Comparison of ENCODE assay signal across 8 cellular contexts in the genomic region with DNA sequence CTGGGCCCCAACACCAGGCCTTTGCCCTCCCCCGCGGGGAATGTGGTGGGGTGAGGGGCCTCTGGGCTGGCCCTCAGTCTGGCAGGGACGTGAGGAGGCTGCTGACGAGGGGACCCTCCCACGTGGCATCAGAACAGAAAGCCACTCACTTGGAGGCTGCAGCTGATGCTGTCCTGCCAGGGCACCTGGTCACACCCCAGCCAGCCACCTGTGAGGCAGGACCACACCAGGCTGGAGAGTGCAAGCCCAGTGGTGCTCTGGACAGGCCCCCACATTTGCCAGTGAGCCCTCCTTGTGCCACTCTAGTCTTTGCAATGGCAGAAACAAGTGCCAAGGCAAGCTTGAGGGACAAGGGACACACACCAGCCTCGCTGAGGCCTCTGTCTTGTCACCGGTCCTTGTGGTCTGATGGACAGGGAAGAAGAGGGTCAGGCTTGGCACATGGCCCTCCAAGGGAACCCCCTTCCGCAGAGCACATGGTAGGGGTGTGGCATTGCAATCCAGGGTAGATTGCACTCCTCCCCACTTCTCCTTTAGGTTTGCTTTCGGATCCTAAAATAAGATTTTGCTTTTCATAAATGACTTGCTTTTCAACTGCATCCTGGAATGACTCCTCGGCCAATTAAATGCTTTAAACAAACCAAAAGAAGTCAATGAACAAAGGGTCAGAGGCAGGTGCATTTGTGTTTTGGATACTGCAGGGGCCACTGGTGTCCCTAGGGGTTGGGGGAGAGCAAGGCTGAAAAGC. TPM values are rescaled to one million over a fixed set of nuclear protein-coding genes. Genes with fewer than 3 reads are reported as not detected.
A peak's percentile ranks its signal among the peaks of the same experiment; 100 is the strongest.
DNase-seq lines count a peak whose midpoint lies in the region; ATAC-seq and TF ChIP-seq lines count a peak whose summit lies in the region.

No MANE protein-coding gene starts in this region.

- peaks cover 31% of the 10 kb centered on the region for H3K79me2 ChIP-seq in Karpas-422 (ENCODE audit: low read length)
- H3K79me2 ChIP-seq in hepatocyte: peaks cover 7% of the 10 kb centered on the region

- H3K9me2 ChIP-seq in Karpas-422 (replicated peaks; ENCODE audit: insufficient read depth, low read length) (no peaks in the 10 kb centered on the region), hepatocyte (replicated peaks; ENCODE audit: insufficient read depth) (no peaks in the 10 kb centered on the region)

- ATAC-seq in GM18858 (IDR thresholded peaks at IDR 0.05; ENCODE audit: unreplicated experiment) (peak; percentile 50), GM21717 (IDR thresholded peaks at IDR 0.05; ENCODE audit: unreplicated experiment) (peak; percentile 52), right lobe of liver (peak; percentile 43 to 54 (median 54))

- no peak for TF ChIP-seq POLR2A in right lobe of liver (IDR thresholded peaks at IDR 0.05)

- H3K4me3 ChIP-seq in Karpas-422 (ENCODE audit: low read length) (peak overlapping the region; percentile 8; the same call in 1 of the 2 replicates), right lobe of liver (no peak overlapping the region), hepatocyte (no peak overlapping the region)

- peak; percentile 88 for DNase-seq in Karpas-422
- DNase-seq in right lobe of liver: peak in 1 of 3 donors; percentile 47
- no peak for DNase-seq in hepatocyte (ENCODE audit: low spot score)
- no peak for DNase-seq in NCI-H345 (lab: John Stamatoyannopoulos, UW)
- DNase-seq in SW480 (ENCODE audit: low spot score): no peak
- DNase-seq in D341Med (ENCODE audit: low spot score): no peak

- H2AFZ ChIP-seq in Karpas-422 (ENCODE audit: low read length): no peak overlapping the region
- no peak overlapping the region for H2AFZ ChIP-seq in hepatocyte

- H3K4me2 ChIP-seq in Karpas-422 (ENCODE audit: low read depth, low read length, poor library complexity, severe bottlenecking) (peak overlapping the region; percentile 57), hepatocyte (no peak overlapping the region)

- H4K20me1 ChIP-seq in Karpas-422 (ENCODE audit: insufficient read depth, low read depth, low read length) (peaks cover 61% of the 10 kb centered on the region), hepatocyte (ENCODE audit: insufficient read depth, poor library complexity, severe bottlenecking) (no peaks in the 10 kb centered on the region)

- H3K27me3 ChIP-seq in Karpas-422 (ENCODE audit: low read length) (no peaks in the 10 kb centered on the region), right lobe of liver (no peaks in the 10 kb centered on the region), hepatocyte (no peaks in the 10 kb centered on the region)

- no peaks in the 10 kb centered on the region for H3K36me3 ChIP-seq in Karpas-422 (ENCODE audit: insufficient read depth, low read length)
- no peaks in the 10 kb centered on the region for H3K36me3 ChIP-seq in right lobe of liver
- no peaks in the 10 kb centered on the region for H3K36me3 ChIP-seq in hepatocyte (replicated peaks; ENCODE audit: insufficient read depth, low read depth)

- intact Hi-C loops in right lobe of liver (cut with DNase I): no loop called here

- TF ChIP-seq CTCF in right lobe of liver (IDR thresholded peaks at IDR 0.05) (no peak), hepatocyte (IDR thresholded peaks at IDR 0.05; ENCODE audit: poor library complexity) (no peak)

- H3K27ac ChIP-seq in Karpas-422 (ENCODE audit: low read length): peak overlapping the region; percentile 16; the same call in 1 of the 2 replicates
- no peak overlapping the region for H3K27ac ChIP-seq in right lobe of liver
- no peak overlapping the region for H3K27ac ChIP-seq in hepatocyte

- 64% methylated on average over 5 of the region's 10 CpGs for WGBS in right lobe of liver (ENCODE audit: insufficient coverage, low coverage, low lambda C conversion rate, missing lambda C conversion rate)
- 82% methylated on average over 10 of the region's 10 CpGs for WGBS in hepatocyte (ENCODE audit: low lambda C conversion rate, missing lambda C conversion rate)

- peak overlapping the region; percentile 30 for H3K9ac ChIP-seq in Karpas-422 (ENCODE audit: low read length)

- H3K9me3 ChIP-seq in Karpas-422 (ENCODE audit: low read length): no peaks in the 10 kb centered on the region
- H3K9me3 ChIP-seq in right lobe of liver: no peaks in the 10 kb centered on the region
- no peaks in the 10 kb centered on the region for H3K9me3 ChIP-seq in hepatocyte (ENCODE audit: low read depth)

- H3K4me1 ChIP-seq in Karpas-422 (ENCODE audit: low read length): peaks cover 62% of the 10 kb centered on the region
- H3K4me1 ChIP-seq in right lobe of liver: peaks cover 0 to 7% (median 0%) of the 10 kb centered on the region in 4 donors
- H3K4me1 ChIP-seq in hepatocyte (ENCODE audit: insufficient read depth): peaks cover 13% of the 10 kb centered on the region

RNA-seq across cellular contexts. Expression of gene CCDC88C, which starts 53.7 kb away (rescaled TPM):
- 57.9 and 72.4 TPM in 2 replicates for total RNA-seq in Karpas-422 (2014; rRNA removed; shearing (Covaris generic); ENCODE audit: low replicate concordance)
- total RNA-seq in right lobe of liver (1 to 10 TPM; 1.2 to 5.7 (median 3.1) TPM), hepatocyte (4.7 and 11.3 TPM in 2 replicates)
- 4.3 and 5.9 TPM in 2 replicates for polyA plus RNA-seq in hepatocyte
